In the genomic region with DNA sequence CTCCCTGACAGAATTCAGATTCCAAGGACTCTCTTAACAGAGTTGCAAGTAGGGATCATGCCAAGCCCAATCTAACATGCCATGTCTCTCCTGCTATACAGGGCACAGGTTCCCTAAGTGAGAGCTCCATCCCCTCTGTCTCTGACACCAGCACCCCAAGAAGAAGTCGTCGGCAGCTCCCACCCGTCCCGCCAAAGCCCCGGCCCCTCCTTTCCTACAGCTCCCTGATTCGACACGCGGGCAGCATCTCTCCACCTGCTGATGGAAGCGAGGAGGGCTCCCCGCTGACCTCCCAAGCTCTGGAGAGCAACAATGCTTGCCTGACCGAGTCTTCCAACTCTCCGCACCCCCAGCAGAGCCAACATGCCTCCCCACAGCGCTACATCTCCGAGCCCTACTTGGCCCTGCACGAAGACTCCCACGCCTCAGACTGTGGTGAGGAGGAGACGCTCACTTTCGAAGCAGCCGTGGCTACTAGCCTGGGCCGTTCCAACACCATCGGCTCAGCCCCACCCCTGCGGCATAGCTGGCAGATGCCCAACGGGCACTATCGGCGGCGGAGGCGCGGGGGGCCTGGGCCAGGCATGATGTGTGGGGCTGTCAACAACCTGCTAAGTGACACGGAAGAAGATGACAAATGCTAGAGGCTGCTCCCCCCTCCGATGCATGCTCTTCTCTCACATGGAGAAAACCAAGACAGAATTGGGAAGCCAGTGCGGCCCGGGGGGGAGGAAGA, we compare ENCODE assay signal across 23 cellular contexts.
A peak's percentile ranks its signal among the peaks of the same experiment; 100 is the strongest.
DNase-seq lines count a peak whose midpoint lies in the region; ATAC-seq and TF ChIP-seq lines count a peak whose summit lies in the region.
"Had no signal": no experiment of that assay in that cellular context is flagged by ENCODE, and none has a peak within 500 bp of the region (broad histone marks: within the 10 kb centered on the region; RNA-seq: fewer than 3 reads in every experiment).

No MANE protein-coding gene starts in this region.

- no peak for TF ChIP-seq EP300 in gastroesophageal sphincter (IDR thresholded peaks at IDR 0.05)

- 87 to 92% methylated on average over 11 of the region's 32 CpGs for WGBS in gastroesophageal sphincter (ENCODE audit: low coverage in 1 of 2), 2 donors

- H3K27me3 ChIP-seq in upper lobe of right lung (no peaks in the 10 kb centered on the region), gastroesophageal sphincter (no peaks in the 10 kb centered on the region)
- H3K27me3 ChIP-seq: BE2C; BLaER1 treated with 17β-estradiol and CSF1 and Interleukin-3, amounts not matched to agents 10 nM and 100 nM had no signal

- H3K4me1 ChIP-seq in upper lobe of right lung (no peaks in the 10 kb centered on the region), gastroesophageal sphincter (no peaks in the 10 kb centered on the region)
- H3K4me1 ChIP-seq: A549; BE2C; BLaER1 treated with 17β-estradiol and CSF1 and Interleukin-3, amounts not matched to agents 10 nM and 100 nM had no signal

- no peak overlapping the region for H3K27ac ChIP-seq in upper lobe of right lung
- H3K27ac ChIP-seq in gastroesophageal sphincter, result no peak overlapping the region
- H3K27ac ChIP-seq: A549; BLaER1 treated with 17β-estradiol and CSF1 and Interleukin-3, amounts not matched to agents 10 nM and 100 nM had no signal

- DNase-seq in Right ventricle myocardium inferior (ENCODE audit: missing footprints) (peak; percentile 62), cardiac septum (ENCODE audit: low spot score) (no peak), RPMI8226 (peak; percentile 13), upper lobe of right lung (peak; percentile 51), COLO829 (ENCODE audit: low spot score) (no peak), left lobe of liver (ENCODE audit: low spot score) (no peak)
- DNase-seq: 8988T; ACHN; AML-193; BE2C; Calu3; CD4-positive, alpha-beta T cell; CD8-positive, alpha-beta memory T cell; COR-L47; DMS53; DMS79 treated with DMSO at 0.1 percent for 48 hours; GDM1; H9 had no signal

- intact Hi-C loops in Right ventricle myocardium inferior (cut with DNase I), result no loop called here
- intact Hi-C loops in cardiac septum (cut with DNase I), result no loop called here
- intact Hi-C loops in upper lobe of right lung (cut with DNase I), result no loop called here

- ATAC-seq in Right ventricle myocardium inferior (no peak), upper lobe of right lung (no peak), gastroesophageal sphincter (no peak), left lobe of liver (no peak)
- ATAC-seq: GM12878, GM23338 had no signal

- no peaks in the 10 kb centered on the region for H3K9me3 ChIP-seq in upper lobe of right lung
- H3K9me3 ChIP-seq in gastroesophageal sphincter, result no peaks in the 10 kb centered on the region
- H3K9me3 ChIP-seq: A549; BE2C; BLaER1 treated with 17β-estradiol and CSF1 and Interleukin-3, amounts not matched to agents 10 nM and 100 nM had no signal

- H3K4me3 ChIP-seq in upper lobe of right lung (no peak overlapping the region), gastroesophageal sphincter (no peak overlapping the region)
- H3K4me3 ChIP-seq: A549; BLaER1 treated with 17β-estradiol and CSF1 and Interleukin-3, amounts not matched to agents 10 nM and 100 nM; GM12878; GM23338 had no signal

- H3K36me3 ChIP-seq in upper lobe of right lung (no peaks in the 10 kb centered on the region), gastroesophageal sphincter (no peaks in the 10 kb centered on the region)
- H3K36me3 ChIP-seq: BE2C; BLaER1 treated with 17β-estradiol and CSF1 and Interleukin-3, amounts not matched to agents 10 nM and 100 nM had no signal

- TF ChIP-seq POLR2A in gastroesophageal sphincter (IDR thresholded peaks at IDR 0.05), result no peak

- TF ChIP-seq CTCF in upper lobe of right lung (IDR thresholded peaks at IDR 0.05) (no peak), gastroesophageal sphincter (IDR thresholded peaks at IDR 0.05) (no peak)

Comparison
In these comparisons a context has a peak if more than half of its experiments do, and no peak if none do; other contexts are left out.
1. DNase-seq: peak in Right ventricle myocardium inferior (single experiment), RPMI8226 (single experiment) and upper lobe of right lung (single experiment); none in cardiac septum (single experiment), COLO829 (single experiment) and left lobe of liver (single experiment).